ENCODE assay signal across 24 cellular contexts in the genomic region with DNA sequence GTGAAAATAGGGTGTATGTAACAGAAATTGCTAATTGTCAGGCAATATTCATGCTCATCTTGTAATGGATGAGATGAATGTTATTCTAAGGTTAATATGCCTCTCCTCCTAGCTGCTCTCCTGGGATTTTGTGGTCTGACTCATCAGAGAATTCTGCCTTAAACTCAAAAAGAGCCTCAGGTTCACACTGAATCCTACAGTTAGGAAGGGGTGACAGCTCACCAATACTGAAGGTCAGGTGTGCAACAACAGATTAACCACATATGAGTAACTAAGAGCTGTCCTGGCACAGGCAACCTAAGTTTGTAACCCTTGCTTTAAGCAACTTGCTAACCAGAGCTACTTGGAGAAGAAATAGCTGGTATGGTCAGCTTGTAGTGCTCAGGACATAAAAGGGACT.
A peak's percentile ranks its signal among the peaks of the same experiment; 100 is the strongest.
DNase-seq lines count a peak whose midpoint lies in the region; ATAC-seq and TF ChIP-seq lines count a peak whose summit lies in the region.
"Had no signal": no experiment of that assay in that cellular context is flagged by ENCODE, and none has a peak within 500 bp of the region (broad histone marks: within the 10 kb centered on the region; RNA-seq: fewer than 3 reads in every experiment).

No MANE protein-coding gene starts in this region.

- no peak overlapping the region for H2BK120ac ChIP-seq in trophoblast cell (ENCODE audit: insufficient read depth, low read length, poor library complexity)

- H3K9ac ChIP-seq in endodermal cell (ENCODE audit: extremely low read depth, low read length, poor library complexity, severe bottlenecking) (no peak overlapping the region), trophoblast cell (ENCODE audit: low read length) (no peak overlapping the region)
- H3K9ac ChIP-seq: KMS-11 had no signal

- no peak overlapping the region for H3K27ac Mint-ChIP-seq in endodermal cell
- H3K27ac Mint-ChIP-seq: activated CD8-positive, alpha-beta T cell treated with anti-CD3 and anti-CD28 coated beads, Interleukin-2, amount 10 ng/mL, durations not matched to agents 7 days and 5 days had no signal

- H3K36me3 Mint-ChIP-seq in endodermal cell (ENCODE audit: low read depth), result peaks cover 8% of the 10 kb centered on the region

- H3K18ac ChIP-seq in trophoblast cell (ENCODE audit: low read length), result no peak overlapping the region

- no peak overlapping the region for H3K23ac ChIP-seq in trophoblast cell (ENCODE audit: low read length)

- H3K4ac ChIP-seq in trophoblast cell (ENCODE audit: low read depth, low read length), result no peak overlapping the region

- H3K27me3 ChIP-seq in endodermal cell (ENCODE audit: control insufficient read depth, insufficient read depth, low read length, poor library complexity, severe bottlenecking) (no peaks in the 10 kb centered on the region), trophoblast cell (ENCODE audit: insufficient read depth, low read length) (no peaks in the 10 kb centered on the region)
- H3K27me3 ChIP-seq: BE2C, esophagus squamous epithelium, suprapubic skin had no signal

- H3K79me2 ChIP-seq in trophoblast cell (ENCODE audit: control insufficient read depth, insufficient read depth, low read length, poor library complexity), result no peaks in the 10 kb centered on the region

- no peak overlapping the region for H2BK12ac ChIP-seq in trophoblast cell (ENCODE audit: low read length)

- H2AFZ ChIP-seq in trophoblast cell (ENCODE audit: insufficient read depth, low read length, poor library complexity), result no peak overlapping the region

- H3K14ac ChIP-seq in trophoblast cell (ENCODE audit: low read length), result no peak overlapping the region

- no peaks in the 10 kb centered on the region for H3K79me1 ChIP-seq in trophoblast cell (ENCODE audit: low read length)

- ATAC-seq in GM21576 (IDR thresholded peaks at IDR 0.05; ENCODE audit: unreplicated experiment), result no peak
- ATAC-seq: activated CD8-positive, alpha-beta T cell treated with anti-CD3 and anti-CD28 coated beads, Interleukin-2, amount 10 ng/mL, durations not matched to agents 7 days and 5 days had no signal

- no peak overlapping the region for H4K8ac ChIP-seq in trophoblast cell (ENCODE audit: low read depth, low read length)

- no peak overlapping the region for H2AK5ac ChIP-seq in trophoblast cell (ENCODE audit: low read length)

- H3K4me1 Mint-ChIP-seq in endodermal cell, result peaks cover 23% of the 10 kb centered on the region

- TF ChIP-seq CTCF in endodermal cell (conservative IDR thresholded peaks at IDR 0.05), result no peak

- peaks cover 29% of the 10 kb centered on the region for H3K9me3 Mint-ChIP-seq in endodermal cell

- peak; percentile 2 for DNase-seq in A172 (ENCODE audit: low spot score)
- peak; percentile 59 for DNase-seq in HT1080 (ENCODE audit: low read depth)
- DNase-seq in T1000 (lab: John Stamatoyannopoulos, UW), result peak; percentile 51
- DNase-seq in glomerular visceral epithelial cell (ENCODE audit: extremely low spot score), result peak; percentile 13
- no peak for DNase-seq in occipital lobe (lab: John Stamatoyannopoulos, UW)
- DNase-seq in endodermal cell, result no peak
- DNase-seq in trophoblast cell, result no peak
- DNase-seq: activated CD4-positive, CD25-positive, alpha-beta regulatory T cell treated with anti-CD3 and anti-CD28 coated beads, Interleukin-2, amount 50 U/mL, for 72 hours; activated CD8-positive, alpha-beta T cell treated with anti-CD3 and anti-CD28 coated beads, Interleukin-2, amount 10 ng/mL, durations not matched to agents 7 days and 5 days; activated effector memory CD4-positive, alpha-beta T cell treated with anti-CD3 and anti-CD28 coated beads, Interleukin-2, amount 50 U/mL, for 16 hours; activated T-cell treated with anti-CD3 and anti-CD28 coated beads for 4 hours; BE2C; COR-L47; esophagus squamous epithelium; H7; kidney; NCI-H1048; NCI-H226; nucleus accumbens; T-helper 1 cell had no signal

- no peak overlapping the region for H3K27ac ChIP-seq in endodermal cell (ENCODE audit: low read depth, low read length)
- H3K27ac ChIP-seq in trophoblast cell (ENCODE audit: low read depth, low read length), result no peak overlapping the region
- H3K27ac ChIP-seq: esophagus squamous epithelium, KMS-11, suprapubic skin had no signal

- no peak overlapping the region for H3K4me3 Mint-ChIP-seq in endodermal cell
- H3K4me3 Mint-ChIP-seq: activated CD8-positive, alpha-beta T cell treated with anti-CD3 and anti-CD28 coated beads, Interleukin-2, amount 10 ng/mL, durations not matched to agents 7 days and 5 days had no signal

- H3K36me3 ChIP-seq in endodermal cell (ENCODE audit: control insufficient read depth, insufficient read depth, low read length) (no peaks in the 10 kb centered on the region), trophoblast cell (ENCODE audit: control insufficient read depth in 1 of 2, insufficient read depth in 2 of 2, low read length in 2 of 2) (no peaks in the 10 kb centered on the region)
- H3K36me3 ChIP-seq: BE2C, esophagus squamous epithelium, suprapubic skin had no signal

- no peak overlapping the region for H3K4me2 ChIP-seq in trophoblast cell (ENCODE audit: low read length)
- H3K4me2 ChIP-seq: KMS-11, smooth muscle cell had no signal

- peaks cover 11% of the 10 kb centered on the region for H3K4me1 ChIP-seq in endodermal cell (ENCODE audit: control insufficient read depth, insufficient read depth, low read length)
- no peaks in the 10 kb centered on the region for H3K4me1 ChIP-seq in trophoblast cell (ENCODE audit: control insufficient read depth in 1 of 2, insufficient read depth in 2 of 2, low read length in 2 of 2)

- no peak overlapping the region for H4K91ac ChIP-seq in trophoblast cell (ENCODE audit: low read depth, low read length)

- H4K12ac ChIP-seq in trophoblast cell (ENCODE audit: low read depth, low read length), result no peak overlapping the region

- no peaks in the 10 kb centered on the region for H3K27me3 Mint-ChIP-seq in endodermal cell (ENCODE audit: insufficient read depth)

- peaks cover 29% of the 10 kb centered on the region for H3K9me3 ChIP-seq in endodermal cell (ENCODE audit: control insufficient read depth, low read length)
- H3K9me3 ChIP-seq in trophoblast cell (ENCODE audit: insufficient read depth, low read depth, low read length), result no peaks in the 10 kb centered on the region
- H3K9me3 ChIP-seq: BE2C, suprapubic skin had no signal

- H3K4me3 ChIP-seq in endodermal cell (ENCODE audit: low read length) (no peak overlapping the region), trophoblast cell (ENCODE audit: low read depth, low read length) (no peak overlapping the region)
- H3K4me3 ChIP-seq: esophagus squamous epithelium, smooth muscle cell, suprapubic skin had no signal

- H2BK5ac ChIP-seq in trophoblast cell (ENCODE audit: low read depth, low read length, poor library complexity), result no peak overlapping the region

Comparison
In these comparisons a context has a peak if more than half of its experiments do, and no peak if none do; other contexts are left out.
1. DNase-seq: peak in A172 (single experiment), HT1080 (single experiment), T1000 (single experiment) and glomerular visceral epithelial cell (single experiment); none in occipital lobe (single experiment), endodermal cell (single experiment) and trophoblast cell (0 of 2).